Comparison of ENCODE assay signal across 14 cellular contexts in genomic region chr1:2558420-2558819, GRCh38. TPM values are rescaled to one million over a fixed set of nuclear protein-coding genes. Genes with fewer than 3 reads are reported as not detected.
DNase-seq lines count a peak whose midpoint lies in the region; ATAC-seq and TF ChIP-seq lines count a peak whose summit lies in the region.
"Had no signal": no experiment of that assay in that cellular context is flagged by ENCODE, and none has a peak within 500 bp of the region (broad histone marks: within the 10 kb centered on the region; RNA-seq: fewer than 3 reads in every experiment).

No MANE protein-coding gene starts in this region.

- peaks cover 67% of the 10 kb centered on the region for H3K36me3 Mint-ChIP-seq in activated T-cell treated with anti-CD3 and anti-CD28 coated beads, Interleukin-2, amount 50 U/mL, for 24 hours (ENCODE audit: low read depth)
- H3K36me3 Mint-ChIP-seq in activated CD4-positive, alpha-beta memory T cell treated with anti-CD3 and anti-CD28 coated beads for 36 hours: peaks cover 24% of the 10 kb centered on the region
- no peaks in the 10 kb centered on the region for H3K36me3 Mint-ChIP-seq in glutamatergic neuron (ENCODE audit: unreplicated experiment)
- peaks cover 72% of the 10 kb centered on the region for H3K36me3 Mint-ChIP-seq in stimulated activated effector memory CD8-positive, alpha-beta T cell treated with anti-CD3 and anti-CD28 coated beads, Interleukin-12 subunit alpha, Interleukin-12 subunit beta, amount 100 ng/mL, for 72 hours
- H3K36me3 Mint-ChIP-seq in mesothelial cell of epicardium: no peaks in the 10 kb centered on the region
- no peaks in the 10 kb centered on the region for H3K36me3 Mint-ChIP-seq in WTC11

- no peak for TF ChIP-seq CTCF in glutamatergic neuron (IDR thresholded peaks at IDR 0.05; ENCODE audit: partially characterized antibody, unreplicated experiment)
- no peak for TF ChIP-seq CTCF in mesothelial cell of epicardium (IDR thresholded peaks at IDR 0.05; ENCODE audit: unreplicated experiment)
- no peak for TF ChIP-seq CTCF in WTC11 (IDR thresholded peaks at IDR 0.05)

- H3K9me3 Mint-ChIP-seq in activated T-cell treated with anti-CD3 and anti-CD28 coated beads, Interleukin-2, amount 50 U/mL, for 24 hours: no peaks in the 10 kb centered on the region
- H3K9me3 Mint-ChIP-seq in activated CD4-positive, alpha-beta memory T cell treated with anti-CD3 and anti-CD28 coated beads for 36 hours: no peaks in the 10 kb centered on the region
- peaks cover 3% of the 10 kb centered on the region for H3K9me3 Mint-ChIP-seq in glutamatergic neuron (ENCODE audit: unreplicated experiment)
- no peaks in the 10 kb centered on the region for H3K9me3 Mint-ChIP-seq in stimulated activated effector memory CD8-positive, alpha-beta T cell treated with anti-CD3 and anti-CD28 coated beads, Interleukin-12 subunit alpha, Interleukin-12 subunit beta, amount 100 ng/mL, for 72 hours
- no peaks in the 10 kb centered on the region for H3K9me3 Mint-ChIP-seq in mesothelial cell of epicardium
- H3K9me3 Mint-ChIP-seq in WTC11: no peaks in the 10 kb centered on the region

- DNase-seq in activated T-cell treated with anti-CD3 and anti-CD28 coated beads, Interleukin-2, amount 50 U/mL, for 24 hours: no peak
- DNase-seq in activated T-cell treated with anti-CD3 and anti-CD28 coated beads, Interleukin-2, amount 50 U/mL, for 48 hours: no peak
- DNase-seq in activated CD4-positive, alpha-beta memory T cell treated with anti-CD3 and anti-CD28 coated beads for 36 hours: no peak
- peak; percentile 11 for DNase-seq in glutamatergic neuron
- no peak for DNase-seq in stimulated activated effector memory CD8-positive, alpha-beta T cell treated with anti-CD3 and anti-CD28 coated beads, Interleukin-12 subunit alpha, Interleukin-12 subunit beta, amount 100 ng/mL, for 72 hours (ENCODE audit: low spot score in 2 of 2)
- no peak for DNase-seq in mesothelial cell of epicardium (ENCODE audit: low spot score in 2 of 2, unreplicated experiment in 2 of 2)
- DNase-seq in WTC11 (ENCODE audit: low spot score): no peak
- DNase-seq: central memory CD4-positive, alpha-beta T cell; left colon; NCI-H1092; NCI-H82; psoas muscle had no signal

- H3K27me3 Mint-ChIP-seq in activated T-cell treated with anti-CD3 and anti-CD28 coated beads, Interleukin-2, amount 50 U/mL, for 24 hours: no peaks in the 10 kb centered on the region
- H3K27me3 Mint-ChIP-seq in activated CD4-positive, alpha-beta memory T cell treated with anti-CD3 and anti-CD28 coated beads for 36 hours: no peaks in the 10 kb centered on the region
- peaks cover 9% of the 10 kb centered on the region for H3K27me3 Mint-ChIP-seq in glutamatergic neuron (ENCODE audit: unreplicated experiment)
- peaks cover 7% of the 10 kb centered on the region for H3K27me3 Mint-ChIP-seq in mesothelial cell of epicardium (ENCODE audit: low read depth)
- no peaks in the 10 kb centered on the region for H3K27me3 Mint-ChIP-seq in WTC11 (ENCODE audit: low read depth)

- peak overlapping the region; percentile 99 for H3K4me3 Mint-ChIP-seq in activated T-cell treated with anti-CD3 and anti-CD28 coated beads, Interleukin-2, amount 50 U/mL, for 24 hours
- H3K4me3 Mint-ChIP-seq in activated CD4-positive, alpha-beta memory T cell treated with anti-CD3 and anti-CD28 coated beads for 36 hours: peak overlapping the region; percentile 99
- H3K4me3 Mint-ChIP-seq in glutamatergic neuron (ENCODE audit: unreplicated experiment) (no peak overlapping the region), mesothelial cell of epicardium (no peak overlapping the region), WTC11 (no peak overlapping the region)
- peak overlapping the region; percentile 99 for H3K4me3 Mint-ChIP-seq in stimulated activated effector memory CD8-positive, alpha-beta T cell treated with anti-CD3 and anti-CD28 coated beads, Interleukin-12 subunit alpha, Interleukin-12 subunit beta, amount 100 ng/mL, for 72 hours

- intact Hi-C loops in activated CD4-positive, alpha-beta memory T cell treated with anti-CD3 and anti-CD28 coated beads for 36 hours (cut with micrococcal nuclease): no loop called here

- CTCF ChIA-PET in activated CD4-positive, alpha-beta memory T cell treated with anti-CD3 and anti-CD28 coated beads for 36 hours (lab: Charles Lee): interaction anchor here (1.4 kb wide), 1 partner anchor 27 kb away, joined by 3 read pairs; no protein-coding TSS in a partner anchor
- CTCF ChIA-PET in WTC11 (lab: Charles Lee): interaction anchor here (1.2 kb wide), 1 partner anchor 13 kb away, joined by 3 read pairs; no protein-coding TSS in a partner anchor

- no peak for ATAC-seq in stimulated activated effector memory CD8-positive, alpha-beta T cell treated with anti-CD3 and anti-CD28 coated beads, Interleukin-12 subunit alpha, Interleukin-12 subunit beta, amount 100 ng/mL, for 72 hours
- no peak for ATAC-seq in WTC11
- no peak for ATAC-seq in HG03097 (IDR thresholded peaks at IDR 0.05; ENCODE audit: low FRiP score, unreplicated experiment)
- ATAC-seq: left colon, psoas muscle, SK-N-SH treated with all-trans-retinoic acid at 6 μM for 48 hours had no signal

- peaks cover 46% of the 10 kb centered on the region for H3K4me1 Mint-ChIP-seq in activated T-cell treated with anti-CD3 and anti-CD28 coated beads, Interleukin-2, amount 50 U/mL, for 24 hours (ENCODE audit: low read depth)
- H3K4me1 Mint-ChIP-seq in activated CD4-positive, alpha-beta memory T cell treated with anti-CD3 and anti-CD28 coated beads for 36 hours (ENCODE audit: low read depth): peaks cover 34% of the 10 kb centered on the region
- H3K4me1 Mint-ChIP-seq in glutamatergic neuron (ENCODE audit: low read depth, unreplicated experiment) (peaks cover 14% of the 10 kb centered on the region), mesothelial cell of epicardium (peaks cover 4% of the 10 kb centered on the region), WTC11 (peaks cover 4% of the 10 kb centered on the region; the same call in 1 of the 2 replicates)
- H3K4me1 Mint-ChIP-seq in stimulated activated effector memory CD8-positive, alpha-beta T cell treated with anti-CD3 and anti-CD28 coated beads, Interleukin-12 subunit alpha, Interleukin-12 subunit beta, amount 100 ng/mL, for 72 hours: peaks cover 63% of the 10 kb centered on the region

- H3K27ac Mint-ChIP-seq in activated T-cell treated with anti-CD3 and anti-CD28 coated beads, Interleukin-2, amount 50 U/mL, for 24 hours: peak overlapping the region; percentile 98
- H3K27ac Mint-ChIP-seq in activated CD4-positive, alpha-beta memory T cell treated with anti-CD3 and anti-CD28 coated beads for 36 hours: peak overlapping the region; percentile 42
- no peak overlapping the region for H3K27ac Mint-ChIP-seq in glutamatergic neuron (ENCODE audit: unreplicated experiment)
- H3K27ac Mint-ChIP-seq in stimulated activated effector memory CD8-positive, alpha-beta T cell treated with anti-CD3 and anti-CD28 coated beads, Interleukin-12 subunit alpha, Interleukin-12 subunit beta, amount 100 ng/mL, for 72 hours: peak overlapping the region; percentile 99
- no peak overlapping the region for H3K27ac Mint-ChIP-seq in mesothelial cell of epicardium
- no peak overlapping the region for H3K27ac Mint-ChIP-seq in WTC11

- POLR2A ChIA-PET in activated CD4-positive, alpha-beta memory T cell treated with anti-CD3 and anti-CD28 coated beads for 36 hours (lab: Charles Lee): interaction anchor here (0.9 to 1.6 kb wide), 3 partner anchors 11 to 18 kb away, joined by 3 to 4 read pairs (median 3); no protein-coding TSS in a partner anchor
- POLR2A ChIA-PET in WTC11 (lab: Charles Lee): no interaction called here

TF ChIP-seq in WTC11, 78 proteins besides CTCF, POLR2A, EP300 and RAD21:
- TF ChIP-seq ZNF317 (CRISPR knock-in tag; IDR thresholded peaks at IDR 0.05; ENCODE audit: borderline replicate concordance, low read depth): no peak
- no peak for TF ChIP-seq CDX4 (CRISPR knock-in tag; IDR thresholded peaks at IDR 0.05; ENCODE audit: borderline replicate concordance)
- TF ChIP-seq MAX (CRISPR knock-in tag; IDR thresholded peaks at IDR 0.05): no peak
- no peak for TF ChIP-seq ZBTB21 (CRISPR knock-in tag; IDR thresholded peaks at IDR 0.05; ENCODE audit: borderline replicate concordance)

RNA-seq across cellular contexts. Expression of gene TNFRSF14, which starts 2.2 kb away (rescaled TPM):
- total RNA-seq in activated CD4-positive, alpha-beta memory T cell treated with anti-CD3 and anti-CD28 coated beads for 36 hours: 100 to 1,000 TPM; 145 to 152 TPM
- 1.2 TPM for total RNA-seq in glutamatergic neuron (ENCODE audit: unreplicated experiment)
- total RNA-seq in mesothelial cell of epicardium: 1.1 to 1.3 TPM (median 1.2 TPM) in 3 replicates
- 0.73 to 1.1 TPM (median 0.87 TPM) in 3 replicates for total RNA-seq in WTC11 (2021)

RNA-seq across cellular contexts. Expression of gene PRXL2B, which starts 28.2 kb away (rescaled TPM):
- 10 to 100 TPM; 28.2 to 34.6 TPM for total RNA-seq in activated CD4-positive, alpha-beta memory T cell treated with anti-CD3 and anti-CD28 coated beads for 36 hours
- 46.1 TPM for total RNA-seq in glutamatergic neuron (ENCODE audit: unreplicated experiment)
- total RNA-seq in mesothelial cell of epicardium: 33.4 to 37.1 TPM (median 34.7 TPM) in 3 replicates
- 47.8 to 51.1 TPM (median 50.3 TPM) in 3 replicates for total RNA-seq in WTC11 (2021)

RNA-seq across cellular contexts. Expression of gene HES5, which starts 28.4 kb away (rescaled TPM):
- total RNA-seq in activated CD4-positive, alpha-beta memory T cell treated with anti-CD3 and anti-CD28 coated beads for 36 hours: under 1 TPM in 1 of 2 experiments, not detected in 1; 0.17 TPM
- total RNA-seq in glutamatergic neuron (ENCODE audit: unreplicated experiment) (21.2 TPM), mesothelial cell of epicardium (not detected in 3 replicates), WTC11 (2021) (0.21 to 0.23 TPM in 2 of 3 replicates, not detected in the other)

RNA-seq across cellular contexts. Expression of gene PANK4, which starts 32.0 kb away (rescaled TPM):
- 10 to 100 TPM; 42.6 to 45.1 TPM for total RNA-seq in activated CD4-positive, alpha-beta memory T cell treated with anti-CD3 and anti-CD28 coated beads for 36 hours
- total RNA-seq in glutamatergic neuron (ENCODE audit: unreplicated experiment): 58.5 TPM
- 43.1 to 50.8 TPM (median 45.4 TPM) in 3 replicates for total RNA-seq in mesothelial cell of epicardium
- 35.2 to 52.5 TPM (median 36.7 TPM) in 3 replicates for total RNA-seq in WTC11 (2021)

Comparison
In these comparisons a context has a peak if more than half of its experiments do, and no peak if none do; other contexts are left out.
1. H3K27ac Mint-ChIP-seq: peak in activated T-cell treated with anti-CD3 and anti-CD28 coated beads, Interleukin-2, amount 50 U/mL, for 24 hours (single experiment), activated CD4-positive, alpha-beta memory T cell treated with anti-CD3 and anti-CD28 coated beads for 36 hours (single experiment) and stimulated activated effector memory CD8-positive, alpha-beta T cell treated with anti-CD3 and anti-CD28 coated beads, Interleukin-12 subunit alpha, Interleukin-12 subunit beta, amount 100 ng/mL, for 72 hours (single experiment); none in glutamatergic neuron (single experiment), mesothelial cell of epicardium (single experiment) and WTC11 (single experiment).
2. H3K4me3 Mint-ChIP-seq: peak in activated T-cell treated with anti-CD3 and anti-CD28 coated beads, Interleukin-2, amount 50 U/mL, for 24 hours (single experiment), activated CD4-positive, alpha-beta memory T cell treated with anti-CD3 and anti-CD28 coated beads for 36 hours (single experiment) and stimulated activated effector memory CD8-positive, alpha-beta T cell treated with anti-CD3 and anti-CD28 coated beads, Interleukin-12 subunit alpha, Interleukin-12 subunit beta, amount 100 ng/mL, for 72 hours (single experiment); none in glutamatergic neuron (single experiment), mesothelial cell of epicardium (single experiment) and WTC11 (single experiment).
3. RNA of gene TNFRSF14, which starts 2.2 kb away (total RNA-seq): 145 to 152 TPM in activated CD4-positive, alpha-beta memory T cell treated with anti-CD3 and anti-CD28 coated beads for 36 hours; 1.2 TPM in glutamatergic neuron (single experiment), 1.1 to 1.3 TPM in mesothelial cell of epicardium and 0.73 to 1.1 TPM in WTC11; every median in the first group is over 10 times any median in the second.
4. RNA of gene HES5, which starts 28.4 kb away (total RNA-seq): 21.2 TPM in glutamatergic neuron (single experiment); 0.17 TPM in activated CD4-positive, alpha-beta memory T cell treated with anti-CD3 and anti-CD28 coated beads for 36 hours, 0.21 to 0.23 TPM in WTC11 and not detected in mesothelial cell of epicardium; every median in the first group is over 10 times any median in the second.